In genomic region chr4:184824776-184825393, GRCh38 we compare ENCODE assay signal across 1 cellular context.
TF ChIP-seq lines count a peak whose summit lies in the region.

No MANE protein-coding gene starts in this region.

TF ChIP-seq in IMR-90, 13 proteins besides CTCF, POLR2A, EP300 and RAD21:
- TF ChIP-seq MXI1 (IDR thresholded peaks at IDR 0.05; ENCODE audit: borderline replicate concordance, low read depth, low read length) (peak; percentile 1; the same call in 1 of the 2 replicates), CHD1 (IDR thresholded peaks at IDR 0.05; ENCODE audit: low read depth, low read length) (no peak), RCOR1 (IDR thresholded peaks at IDR 0.05; ENCODE audit: insufficient replicate concordance, low read length) (no peak)
TF ChIP-seq in IMR-90: peak in this region for 1.
